Comparison of ENCODE assay signal across 7 cellular contexts in the genomic region with DNA sequence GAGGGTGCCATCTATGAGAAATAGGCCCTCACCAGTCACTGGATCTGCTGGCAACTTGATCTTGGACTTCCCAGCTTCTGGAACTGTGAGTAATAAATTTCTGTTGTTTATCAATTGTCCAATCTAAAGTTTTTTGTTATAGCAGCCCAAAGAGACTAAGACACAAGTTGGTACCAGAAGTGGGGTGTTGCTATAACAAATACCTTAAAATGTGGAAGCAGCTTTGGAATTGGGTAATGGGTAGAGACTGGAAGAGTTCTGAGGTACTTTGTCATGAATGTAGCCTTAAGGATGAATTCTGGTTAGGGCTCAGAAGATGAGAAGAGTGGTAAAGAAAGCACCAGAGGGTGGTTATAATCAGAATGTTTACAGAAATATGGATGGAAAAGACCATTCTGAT.
"Had no signal": no experiment of that assay in that cellular context is flagged by ENCODE, and none has a peak within 500 bp of the region (broad histone marks: within the 10 kb centered on the region; RNA-seq: fewer than 3 reads in every experiment).

No MANE protein-coding gene starts in this region.

- H3K4me2 ChIP-seq: KMS-11 had no signal

- DNase-seq: IMR-90, KBM-7, KG1 had no signal

- FAIRE-seq: HepG2 had no signal

- H3K27ac Mint-ChIP-seq: IgD-negative memory B cell had no signal

- H3K27ac ChIP-seq: HL-60, KMS-11 had no signal

- H3K9ac ChIP-seq: KMS-11 had no signal
